1 cellular context compared by ENCODE assay signal in genomic region chr6:166656269-166657206, GRCh38.
TF ChIP-seq lines count a peak whose summit lies in the region.

No MANE protein-coding gene starts in this region.

TF ChIP-seq in GM12878, 131 proteins besides CTCF, POLR2A, EP300 and RAD21 (continued from another document):
- TF ChIP-seq, protein P1, sequence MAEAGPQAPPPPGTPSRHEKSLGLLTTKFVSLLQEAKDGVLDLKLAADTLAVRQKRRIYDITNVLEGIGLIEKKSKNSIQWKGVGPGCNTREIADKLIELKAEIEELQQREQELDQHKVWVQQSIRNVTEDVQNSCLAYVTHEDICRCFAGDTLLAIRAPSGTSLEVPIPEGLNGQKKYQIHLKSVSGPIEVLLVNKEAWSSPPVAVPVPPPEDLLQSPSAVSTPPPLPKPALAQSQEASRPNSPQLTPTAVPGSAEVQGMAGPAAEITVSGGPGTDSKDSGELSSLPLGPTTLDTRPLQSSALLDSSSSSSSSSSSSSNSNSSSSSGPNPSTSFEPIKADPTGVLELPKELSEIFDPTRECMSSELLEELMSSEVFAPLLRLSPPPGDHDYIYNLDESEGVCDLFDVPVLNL (IDR thresholded peaks at IDR 0.05; ENCODE audit: low read depth, low read length) = no peak
- TF ChIP-seq TARDBP (IDR thresholded peaks at IDR 0.05; ENCODE audit: borderline replicate concordance) (no peak), TCF7 (IDR thresholded peaks at IDR 0.05; ENCODE audit: borderline replicate concordance) (no peak), HDAC6 (IDR thresholded peaks at IDR 0.05; ENCODE audit: unreplicated experiment) (no peak), ZNF24 (IDR thresholded peaks at IDR 0.05) (no peak), SRF (IDR thresholded peaks at IDR 0.05; ENCODE audit: low read depth in 2 of 2, low read length in 2 of 2) (no peak)
